Comparison of ENCODE assay signal across 9 cellular contexts in genomic region chr19:2062770-2063169, GRCh38. TPM values are rescaled to one million over a fixed set of nuclear protein-coding genes. Genes with fewer than 3 reads are reported as not detected.
DNase-seq lines count a peak whose midpoint lies in the region; ATAC-seq, FAIRE-seq and TF ChIP-seq lines count a peak whose summit lies in the region.
"Had no signal": no experiment of that assay in that cellular context is flagged by ENCODE, and none has a peak within 500 bp of the region (broad histone marks: within the 10 kb centered on the region; RNA-seq: fewer than 3 reads in every experiment).

No MANE protein-coding gene starts in this region.

- no peak for TF ChIP-seq EP300 in K562 (IDR thresholded peaks at IDR 0.05; ENCODE audit: low read length)

- H3K27me3 Mint-ChIP-seq in CD8-positive, alpha-beta memory T cell, result no peaks in the 10 kb centered on the region

- TF ChIP-seq POLR2A in K562 (conservative IDR thresholded peaks at IDR 0.05), result no peak

- H3K79me2 ChIP-seq in KMS-11 (ENCODE audit: insufficient read depth, low read depth) (no peaks in the 10 kb centered on the region), K562 (ENCODE audit: control insufficient read depth, insufficient read depth, low read length) (peaks cover 9% of the 10 kb centered on the region; the same call in 2 of the 3 replicates)

- H3K9me3 ChIP-seq in CD8-positive, alpha-beta memory T cell (ENCODE audit: low read length), result no peaks in the 10 kb centered on the region
- no peaks in the 10 kb centered on the region for H3K9me3 ChIP-seq in K562 (replicated peaks; ENCODE audit: control insufficient read depth, insufficient read depth, low read depth, low read length)
- H3K9me3 ChIP-seq in neutrophil, result no peaks in the 10 kb centered on the region
- H3K9me3 ChIP-seq: gastroesophageal sphincter had no signal

- peaks cover 0 to 7% (median 0%) of the 10 kb centered on the region in 3 donors for H3K36me3 Mint-ChIP-seq in CD8-positive, alpha-beta memory T cell

- peaks cover 44% of the 10 kb centered on the region for H3K4me1 ChIP-seq in CD8-positive, alpha-beta memory T cell (ENCODE audit: insufficient read depth, low read length)
- H3K4me1 ChIP-seq in KMS-11 (ENCODE audit: low read depth, poor library complexity, severe bottlenecking) (peaks cover 27% of the 10 kb centered on the region), K562 (replicated peaks in 1 of 2; ENCODE audit: control insufficient read depth in 2 of 2, insufficient read depth in 2 of 2, low read length in 2 of 2) (peaks cover 33 to 65% of the 10 kb centered on the region in 2 experiments), neutrophil (ENCODE audit: control insufficient read depth in 1 of 2, insufficient read depth in 1 of 2, low read depth in 1 of 2, low read length in 1 of 2) (peaks cover 30 to 32% of the 10 kb centered on the region in 2 experiments)

- H3K9ac ChIP-seq in KMS-11, result no peak overlapping the region
- H3K9ac ChIP-seq in K562 (ENCODE audit: insufficient read depth in 1 of 2, low read depth in 2 of 2, low read length in 2 of 2), result peak overlapping the region; percentile 97 to 98; a peak in 3 of 4 replicates

- in situ Hi-C loops in K562 (cut with MboI), result no loop called here

- 89% methylated on average over 9 of the region's 9 CpGs for WGBS in K562 (ENCODE audit: insufficient coverage, low coverage, missing lambda C conversion rate)

- H3K36me3 ChIP-seq in CD8-positive, alpha-beta memory T cell (ENCODE audit: insufficient read depth, low read length), result no peaks in the 10 kb centered on the region
- H3K36me3 ChIP-seq in KMS-11 (ENCODE audit: insufficient read depth) (no peaks in the 10 kb centered on the region), K562 (ENCODE audit: control insufficient read depth, insufficient read depth, low read length) (no peaks in the 10 kb centered on the region), neutrophil (peaks cover 15% of the 10 kb centered on the region)
- H3K36me3 ChIP-seq: gastroesophageal sphincter had no signal

- H3K27me3 ChIP-seq in CD8-positive, alpha-beta memory T cell (ENCODE audit: insufficient read depth, low read length, poor library complexity, severe bottlenecking), result no peaks in the 10 kb centered on the region
- H3K27me3 ChIP-seq in KMS-11 (ENCODE audit: insufficient read depth, low read depth) (no peaks in the 10 kb centered on the region), K562 (ENCODE audit: control insufficient read depth in 2 of 2, insufficient read depth in 2 of 2, low read length in 2 of 2) (no peaks in the 10 kb centered on the region), neutrophil (no peaks in the 10 kb centered on the region)
- H3K27me3 ChIP-seq: gastroesophageal sphincter had no signal

- DNase-seq in CD8-positive, alpha-beta memory T cell, result no peak
- DNase-seq in K562 (ENCODE audit: extremely low read depth in 1 of 4, low spot score in 3 of 4) (no peak), germinal center (ENCODE audit: low spot score) (no peak), left colon (no peak), NCI-H510A (lab: John Stamatoyannopoulos, UW) (no peak)
- DNase-seq: stimulated activated naive CD4-positive, alpha-beta T cell had no signal

- FAIRE-seq in K562 (lab: Jason Lieb, UNC), result no peak

- POLR2A ChIA-PET in CD8-positive, alpha-beta memory T cell (lab: Charles Lee), result interaction anchor here (0.8 to 1.2 kb wide), 2 partner anchors 20 to 133 kb away, joined by 3 read pairs; no protein-coding TSS in a partner anchor
- POLR2A ChIA-PET in K562 (lab: Yijun Ruan, JAX), result interaction anchor here (0.6 to 6.8 kb wide), 7 partner anchors 10 to 198 kb away, joined by 3 to 72 read pairs (median 4); no protein-coding TSS in a partner anchor

- CTCF ChIA-PET in CD8-positive, alpha-beta memory T cell (lab: Charles Lee), result interaction anchor here (1.2 to 1.8 kb wide), 2 partner anchors 11 to 30 kb away, joined by 4 to 8 read pairs; no protein-coding TSS in a partner anchor
- CTCF ChIA-PET in K562 (lab: Yijun Ruan, JAX; ENCODE audit: low intra/inter-chr PET ratio), result interaction anchor here (0.7 kb wide), 1 partner anchor 43 kb away, joined by 4 read pairs; no protein-coding TSS in a partner anchor

- no TSS peak for BruUV-seq in K562 (replicated peaks; lab: Mats Ljungman, UMichigan)

- intact Hi-C loops in K562 (cut with micrococcal nuclease), result loop anchor here (5.0 kb wide), 1 partner anchor 135 kb away; no protein-coding TSS in a partner anchor
- intact Hi-C loops in left colon (cut with DNase I, micrococcal nuclease), result no loop called here

- no peak for TF ChIP-seq CTCF in KMS-11 (conservative IDR thresholded peaks at IDR 0.05; ENCODE audit: low read depth, low read length)
- no peak for TF ChIP-seq CTCF in K562 (IDR thresholded peaks at IDR 0.05 in 2 of 3, conservative IDR thresholded peaks at IDR 0.05 in 1 of 3; ENCODE audit: insufficient read depth in 2 of 3, low read depth in 1 of 3, low read length in 3 of 3)
- TF ChIP-seq CTCF in neutrophil (IDR thresholded peaks at IDR 0.05), result no peak

- peak overlapping the region; percentile 64 to 95 (median 89) for H3K4me3 Mint-ChIP-seq in CD8-positive, alpha-beta memory T cell

- no peaks in the 10 kb centered on the region for H3K9me1 ChIP-seq in K562 (ENCODE audit: control insufficient read depth, insufficient read depth, low read length)

- H2AFZ ChIP-seq in KMS-11 (ENCODE audit: low read depth) (no peak overlapping the region), K562 (ENCODE audit: low read depth, low read length) (no peak overlapping the region)

- H4K20me1 ChIP-seq in KMS-11 (ENCODE audit: insufficient read depth), result no peaks in the 10 kb centered on the region
- H4K20me1 ChIP-seq in K562 (replicated peaks; ENCODE audit: control insufficient read depth, insufficient read depth, low read length), result no peaks in the 10 kb centered on the region

- peak overlapping the region; percentile 47 to 97 (median 84) for H3K27ac Mint-ChIP-seq in CD8-positive, alpha-beta memory T cell

- H3K4me3 ChIP-seq in CD8-positive, alpha-beta memory T cell (ENCODE audit: low read length), result no peak overlapping the region
- H3K4me3 ChIP-seq in KMS-11 (IDR thresholded peaks at IDR 0.05; ENCODE audit: insufficient read depth, low read depth, low read length) (no peak overlapping the region), K562 (no peak overlapping the region), neutrophil (ENCODE audit: low read depth in 1 of 2, low read length in 1 of 2) (no peak overlapping the region)

- TF ChIP-seq RAD21 in K562 (CRISPR knock-in tag; conservative IDR thresholded peaks at IDR 0.05 in 1 of 2, IDR thresholded peaks at IDR 0.05 in 1 of 2), result no peak

- H3K9me3 Mint-ChIP-seq in CD8-positive, alpha-beta memory T cell, result no peaks in the 10 kb centered on the region

- peaks cover 22 to 39% (median 27%) of the 10 kb centered on the region in 3 donors for H3K4me1 Mint-ChIP-seq in CD8-positive, alpha-beta memory T cell

- H3K27ac ChIP-seq in CD8-positive, alpha-beta memory T cell (ENCODE audit: low read depth, low read length), result no peak overlapping the region
- H3K27ac ChIP-seq in KMS-11 (no peak overlapping the region), K562 (ENCODE audit: extremely low read depth, low read depth, low read length) (no peak overlapping the region; the same call in 2 of the 3 replicates), neutrophil (peak overlapping the region; percentile 99)

- H3K4me2 ChIP-seq in KMS-11 (peak overlapping the region; percentile 93; the same call in 1 of the 2 replicates), K562 (ENCODE audit: insufficient read depth, low read length) (peak overlapping the region; percentile 95; the same call in 1 of the 2 replicates)

- no peak for ATAC-seq in K562
- no peak for ATAC-seq in left colon
- ATAC-seq: gastroesophageal sphincter had no signal

RNA-seq across cellular contexts. Expression of gene MKNK2, which starts 11.7 kb away (rescaled TPM):
- 100 to 1,000 TPM; 137 to 147 TPM for total RNA-seq in CD8-positive, alpha-beta memory T cell
- 50.8 TPM for polyA plus RNA-seq in CD8-positive, alpha-beta memory T cell
- 62.3 and 206 TPM in 2 replicates for total RNA-seq in K562 (2011; cell fraction: chromatin; rRNA removed; ENCODE audit: low replicate concordance)
- total RNA-seq in K562 (2011; cell fraction: nucleolus; rRNA removed), result 137 and 161 TPM in 2 replicates
- total RNA-seq in K562 (2011; cell fraction: nucleoplasm; rRNA removed), result 83.2 and 85.9 TPM in 2 replicates
- total RNA-seq in K562 (2014; rRNA removed) (83.9 and 114 TPM in 2 replicates), K562 (2014; rRNA removed; fragmentation: Illumina TruSeq; extraction: Trizol) (19.3 and 22.0 TPM in 2 replicates), K562 (2015; rRNA removed; fragmentation: Illumina TruSeq; extraction: Trizol) (48.6 and 51.9 TPM in 2 replicates), K562 (2021) (179 and 191 TPM in 2 replicates), left colon (100 to 1,000 TPM; 242 to 319 TPM)
- polyA plus RNA-seq in K562 (2011; rRNA removed) (59.3 and 97.4 TPM in 2 replicates), K562 (2014; fragmentation: Illumina TruSeq; extraction: Trizol) (44.6 and 77.5 TPM in 2 replicates), K562 (2014; fragmentation: Nextera tagmentation; extraction: Ambion mirVana) (1 to 10 TPM; 5.1 to 5.5 TPM), K562 (2014; rRNA removed) (87.2 and 91.7 TPM in 2 replicates)
- 77.0 and 149 TPM in 2 replicates for polyA plus RNA-seq in K562 (2011; cell fraction: cytosol; rRNA removed)
- polyA plus RNA-seq in K562 (2011; cell fraction: nucleus; rRNA removed), result 131 and 186 TPM in 2 replicates
- polyA plus RNA-seq in K562 (2012), result 69.2 and 176 TPM in 2 replicates
- polyA minus RNA-seq in K562 (2011; rRNA and poly(A)+ RNA removed), result 39.4 and 48.9 TPM in 2 replicates
- 99.7 and 155 TPM in 2 replicates for polyA minus RNA-seq in K562 (2011; cell fraction: cytosol; rRNA and poly(A)+ RNA removed)
- polyA minus RNA-seq in K562 (2011; cell fraction: nucleus; rRNA and poly(A)+ RNA removed), result 43.6 and 57.8 TPM in 2 replicates

RNA-seq across cellular contexts. Expression of gene MOB3A, which starts 33.4 kb away (rescaled TPM):
- 100 to 1,000 TPM; 171 to 188 TPM for total RNA-seq in CD8-positive, alpha-beta memory T cell
- 106 TPM for polyA plus RNA-seq in CD8-positive, alpha-beta memory T cell
- total RNA-seq in K562 (2011; cell fraction: chromatin; rRNA removed; ENCODE audit: low replicate concordance), result 14.5 and 31.8 TPM in 2 replicates
- total RNA-seq in K562 (2011; cell fraction: nucleolus; rRNA removed), result 13.9 and 14.7 TPM in 2 replicates
- total RNA-seq in K562 (2011; cell fraction: nucleoplasm; rRNA removed), result 13.0 and 13.8 TPM in 2 replicates
- total RNA-seq in K562 (2014; rRNA removed), result 6.0 TPM in 2 replicates
- 2.6 and 2.7 TPM in 2 replicates for total RNA-seq in K562 (2014; rRNA removed; fragmentation: Illumina TruSeq; extraction: Trizol)
- 5.4 and 5.8 TPM in 2 replicates for total RNA-seq in K562 (2015; rRNA removed; fragmentation: Illumina TruSeq; extraction: Trizol)
- 20.5 and 24.1 TPM in 2 replicates for total RNA-seq in K562 (2021)
- 10.9 and 24.8 TPM in 2 replicates for polyA plus RNA-seq in K562 (2011; rRNA removed)
- polyA plus RNA-seq in K562 (2011; cell fraction: cytosol; rRNA removed), result 30.7 and 31.8 TPM in 2 replicates
- polyA plus RNA-seq in K562 (2011; cell fraction: nucleus; rRNA removed), result 10.5 and 12.5 TPM in 2 replicates
- polyA plus RNA-seq in K562 (2012), result 10.9 and 12.9 TPM in 2 replicates
- 11.9 and 12.0 TPM in 2 replicates for polyA plus RNA-seq in K562 (2014; fragmentation: Illumina TruSeq; extraction: Trizol)
- 1 to 10 TPM; 1.1 to 2.2 TPM for polyA plus RNA-seq in K562 (2014; fragmentation: Nextera tagmentation; extraction: Ambion mirVana)
- 8.2 and 10.3 TPM in 2 replicates for polyA plus RNA-seq in K562 (2014; rRNA removed)
- polyA minus RNA-seq in K562 (2011; rRNA and poly(A)+ RNA removed), result 10.3 and 10.6 TPM in 2 replicates
- polyA minus RNA-seq in K562 (2011; cell fraction: cytosol; rRNA and poly(A)+ RNA removed), result 26.8 and 37.9 TPM in 2 replicates
- polyA minus RNA-seq in K562 (2011; cell fraction: nucleus; rRNA and poly(A)+ RNA removed), result 3.9 and 8.2 TPM in 2 replicates
- total RNA-seq in left colon, result 10 to 100 TPM; 37.9 to 48.4 TPM

RNA-seq across cellular contexts. Expression of gene IZUMO4, which starts 33.9 kb away (rescaled TPM):
- total RNA-seq in CD8-positive, alpha-beta memory T cell, result 1 to 10 TPM; 8.9 to 9.7 TPM
- 0.58 TPM for polyA plus RNA-seq in CD8-positive, alpha-beta memory T cell
- 6.2 and 19.6 TPM in 2 replicates for total RNA-seq in K562 (2011; cell fraction: chromatin; rRNA removed; ENCODE audit: low replicate concordance)
- 14.0 and 17.2 TPM in 2 replicates for total RNA-seq in K562 (2011; cell fraction: nucleolus; rRNA removed)
- 8.0 and 12.0 TPM in 2 replicates for total RNA-seq in K562 (2011; cell fraction: nucleoplasm; rRNA removed)
- total RNA-seq in K562 (2014; rRNA removed) (0.94 and 1.2 TPM in 2 replicates), K562 (2014; rRNA removed; fragmentation: Illumina TruSeq; extraction: Trizol) (0.25 and 0.48 TPM in 2 replicates), K562 (2015; rRNA removed; fragmentation: Illumina TruSeq; extraction: Trizol) (0.53 and 0.72 TPM in 2 replicates), K562 (2021) (1.6 TPM in 2 replicates), left colon (1 to 10 TPM; 2.1 to 2.3 TPM)
- polyA plus RNA-seq in K562 (2011; rRNA removed) (2.6 and 9.3 TPM in 2 replicates), K562 (2014; fragmentation: Illumina TruSeq; extraction: Trizol) (0.78 and 1.4 TPM in 2 replicates), K562 (2014; fragmentation: Nextera tagmentation; extraction: Ambion mirVana) (under 1 TPM; 0.07 to 0.13 TPM), K562 (2014; rRNA removed) (1.6 and 3.9 TPM in 2 replicates)
- 3.7 and 5.5 TPM in 2 replicates for polyA plus RNA-seq in K562 (2011; cell fraction: cytosol; rRNA removed)
- polyA plus RNA-seq in K562 (2011; cell fraction: nucleus; rRNA removed), result 59.2 and 77.4 TPM in 2 replicates
- 2.1 and 5.9 TPM in 2 replicates for polyA plus RNA-seq in K562 (2012)
- polyA minus RNA-seq in K562 (2011; rRNA and poly(A)+ RNA removed), result 0.60 and 0.74 TPM in 2 replicates
- not detected in 2 replicates for polyA minus RNA-seq in K562 (2011; cell fraction: cytosol; rRNA and poly(A)+ RNA removed)
- 5.4 and 8.3 TPM in 2 replicates for polyA minus RNA-seq in K562 (2011; cell fraction: nucleus; rRNA and poly(A)+ RNA removed)

RNA-seq across cellular contexts. Expression of gene BTBD2, which starts 47.3 kb away (rescaled TPM):
- total RNA-seq in CD8-positive, alpha-beta memory T cell, result 10 to 100 TPM; 18.6 to 22.5 TPM
- polyA plus RNA-seq in CD8-positive, alpha-beta memory T cell, result 5.3 TPM
- total RNA-seq in K562 (2011; cell fraction: chromatin; rRNA removed; ENCODE audit: low replicate concordance), result 7.3 and 29.0 TPM in 2 replicates
- total RNA-seq in K562 (2011; cell fraction: nucleolus; rRNA removed), result 16.4 and 17.0 TPM in 2 replicates
- total RNA-seq in K562 (2011; cell fraction: nucleoplasm; rRNA removed), result 14.3 and 16.7 TPM in 2 replicates
- total RNA-seq in K562 (2014; rRNA removed) (5.6 and 8.1 TPM in 2 replicates), K562 (2014; rRNA removed; fragmentation: Illumina TruSeq; extraction: Trizol) (1.5 and 2.0 TPM in 2 replicates), K562 (2015; rRNA removed; fragmentation: Illumina TruSeq; extraction: Trizol) (6.4 and 6.9 TPM in 2 replicates), K562 (2021) (13.3 and 15.6 TPM in 2 replicates), left colon (10 to 100 TPM; 73.1 to 73.7 TPM)
- polyA plus RNA-seq in K562 (2011; rRNA removed) (10.2 and 30.9 TPM in 2 replicates), K562 (2014; fragmentation: Illumina TruSeq; extraction: Trizol) (7.4 and 11.0 TPM in 2 replicates), K562 (2014; fragmentation: Nextera tagmentation; extraction: Ambion mirVana) (under 1 TPM; 0.10 to 0.28 TPM), K562 (2014; rRNA removed) (9.6 TPM in 2 replicates)
- polyA plus RNA-seq in K562 (2011; cell fraction: cytosol; rRNA removed), result 21.5 and 25.6 TPM in 2 replicates
- polyA plus RNA-seq in K562 (2011; cell fraction: nucleus; rRNA removed), result 21.2 and 25.9 TPM in 2 replicates
- 18.5 and 62.5 TPM in 2 replicates for polyA plus RNA-seq in K562 (2012)
- polyA minus RNA-seq in K562 (2011; rRNA and poly(A)+ RNA removed), result 4.1 and 4.9 TPM in 2 replicates
- polyA minus RNA-seq in K562 (2011; cell fraction: cytosol; rRNA and poly(A)+ RNA removed), result 15.5 and 42.0 TPM in 2 replicates
- polyA minus RNA-seq in K562 (2011; cell fraction: nucleus; rRNA and poly(A)+ RNA removed), result 5.9 and 11.9 TPM in 2 replicates
